19 cellular contexts compared by ENCODE assay signal in the genomic region with DNA sequence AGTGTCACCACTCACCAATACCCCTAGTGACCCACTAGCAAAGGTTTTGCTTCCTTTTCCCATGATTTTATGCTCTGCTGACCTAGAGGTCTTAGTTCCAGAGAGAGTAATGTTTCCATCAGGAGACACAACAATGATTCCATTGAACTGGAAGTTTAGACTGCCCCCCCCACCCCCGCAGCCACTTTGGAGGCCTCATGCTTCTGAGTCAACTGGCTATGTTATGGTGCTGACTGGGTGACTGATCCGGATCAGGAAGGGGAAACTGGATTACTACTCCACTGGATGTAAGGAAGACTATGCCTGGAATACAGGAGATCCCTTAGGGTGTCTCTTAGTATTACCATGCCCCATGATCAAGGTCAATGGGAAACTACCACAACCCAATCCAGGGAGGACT.
"Had no signal": no experiment of that assay in that cellular context is flagged by ENCODE, and none has a peak within 500 bp of the region (broad histone marks: within the 10 kb centered on the region; RNA-seq: fewer than 3 reads in every experiment).

No MANE protein-coding gene starts in this region.

- H3K9me3 ChIP-seq: neutrophil, suprapubic skin, thyroid gland, upper lobe of left lung, uterus had no signal

- H3K36me3 ChIP-seq: neutrophil, suprapubic skin, thyroid gland, upper lobe of left lung, uterus had no signal

- ATAC-seq: foreskin keratinocyte; mucosa of descending colon; naive thymus-derived CD8-positive, alpha-beta T cell had no signal

- H3K4me1 ChIP-seq: foreskin keratinocyte, suprapubic skin, thyroid gland, upper lobe of left lung, uterus had no signal

- H3K27ac ChIP-seq: coronary artery, foreskin keratinocyte, hepatocyte, neutrophil, suprapubic skin, thyroid gland, upper lobe of left lung, uterus had no signal

- FAIRE-seq: endothelial cell of umbilical vein, small intestine had no signal

- H3K27me3 ChIP-seq: foreskin keratinocyte, hepatocyte, neutrophil, suprapubic skin, thyroid gland, upper lobe of left lung, uterus had no signal

- H3K4me3 ChIP-seq: coronary artery, hepatocyte, mucosa of descending colon, suprapubic skin, thyroid gland, upper lobe of left lung, uterus had no signal

- DNase-seq: effector CD4-positive, alpha-beta T cell; endodermal cell; erythroblast; foreskin keratinocyte; head of caudate nucleus; mucosa of descending colon; naive thymus-derived CD8-positive, alpha-beta T cell; right cardiac atrium; small intestine; stimulated activated CD4-positive, alpha-beta T cell treated with anti-CD3 and anti-CD28 coated beads, Interleukin-12 subunit alpha, Interleukin-12 subunit beta, amount 100 ng/mL, for 4 hours; stimulated activated naive CD4-positive, alpha-beta T cell; thyroid gland; upper lobe of left lung; uterus had no signal
